ENCODE assay signal across 8 cellular contexts in genomic region chr2:109331864-109332848, GRCh38.
DNase-seq lines count a peak whose midpoint lies in the region; ATAC-seq and TF ChIP-seq lines count a peak whose summit lies in the region.

No MANE protein-coding gene starts in this region.

- H3K27ac ChIP-seq in neutrophil = peak overlapping the region; percentile 48

- in situ Hi-C loops in G401 (cut with HindIII; ENCODE audit: low sequenced_read_pairs) = no loop called here

- H3K27me3 ChIP-seq in neutrophil = peaks cover 38% of the 10 kb centered on the region

- peaks cover 39 to 52% of the 10 kb centered on the region in 2 experiments for H3K4me1 ChIP-seq in neutrophil (ENCODE audit: control insufficient read depth in 1 of 2, insufficient read depth in 1 of 2, low read depth in 1 of 2, low read length in 1 of 2)

- H3K36me3 Mint-ChIP-seq in activated CD4-positive, alpha-beta T cell treated with anti-CD3 and anti-CD28 coated beads, Interleukin-2, amount 10 ng/mL, durations not matched to agents 7 days and 5 days (ENCODE audit: low read depth) = no peaks in the 10 kb centered on the region

- H3K4me3 ChIP-seq in AG10803 (ENCODE audit: low read length) (peak overlapping the region; percentile 44), neutrophil (ENCODE audit: low read depth in 1 of 2, low read length in 1 of 2) (peak overlapping the region in 1 of 2 experiments; percentile 9)

- H3K27ac Mint-ChIP-seq in activated CD4-positive, alpha-beta T cell treated with anti-CD3 and anti-CD28 coated beads, Interleukin-2, amount 10 ng/mL, durations not matched to agents 7 days and 5 days = peak overlapping the region; percentile 73

- H3K4me1 Mint-ChIP-seq in activated CD4-positive, alpha-beta T cell treated with anti-CD3 and anti-CD28 coated beads, Interleukin-2, amount 10 ng/mL, durations not matched to agents 7 days and 5 days = peaks cover 40% of the 10 kb centered on the region

- DNase-seq in AG10803 (ENCODE audit: low read depth) (peak; percentile 93), KG1 (lab: John Stamatoyannopoulos, UW) (peak; percentile 58), fibroblast of peridontal ligament (ENCODE audit: extremely low read depth) (peak; percentile 72), G401 (ENCODE audit: low spot score) (no peak)
- peak; percentile 43 for DNase-seq in activated CD4-positive, alpha-beta T cell treated with anti-CD3 and anti-CD28 coated beads, Interleukin-2, amount 10 ng/mL, durations not matched to agents 7 days and 5 days

- H3K36me3 ChIP-seq in neutrophil = no peaks in the 10 kb centered on the region

- H3K9me3 Mint-ChIP-seq in activated CD4-positive, alpha-beta T cell treated with anti-CD3 and anti-CD28 coated beads, Interleukin-2, amount 10 ng/mL, durations not matched to agents 7 days and 5 days = no peaks in the 10 kb centered on the region

- H3K9me3 ChIP-seq in neutrophil = no peaks in the 10 kb centered on the region

- TF ChIP-seq CTCF in AG10803 (conservative IDR thresholded peaks at IDR 0.05; ENCODE audit: low read length) (no peak), neutrophil (IDR thresholded peaks at IDR 0.05) (no peak)

- CTCF ChIA-PET in activated CD4-positive, alpha-beta T cell treated with anti-CD3 and anti-CD28 coated beads, Interleukin-2, amount 10 ng/mL, durations not matched to agents 7 days and 5 days (lab: Charles Lee) = interaction anchor here (1.3 to 1.7 kb wide), 3 partner anchors 9 to 151 kb away, joined by 3 to 5 read pairs (median 3); no protein-coding TSS in a partner anchor

- POLR2A ChIA-PET in activated CD4-positive, alpha-beta T cell treated with anti-CD3 and anti-CD28 coated beads, Interleukin-2, amount 10 ng/mL, durations not matched to agents 7 days and 5 days (lab: Charles Lee) = interaction anchor here (0.5 kb wide), 1 partner anchor 22 kb away, joined by 3 read pairs; no protein-coding TSS in a partner anchor

- H3K4me3 Mint-ChIP-seq in activated CD4-positive, alpha-beta T cell treated with anti-CD3 and anti-CD28 coated beads, Interleukin-2, amount 10 ng/mL, durations not matched to agents 7 days and 5 days = peak overlapping the region; percentile 48

- H3K27me3 Mint-ChIP-seq in activated CD4-positive, alpha-beta T cell treated with anti-CD3 and anti-CD28 coated beads, Interleukin-2, amount 10 ng/mL, durations not matched to agents 7 days and 5 days = peaks cover 23% of the 10 kb centered on the region

- peak; percentile 58 for ATAC-seq in GM19395 (IDR thresholded peaks at IDR 0.05; ENCODE audit: unreplicated experiment)
- no peak for ATAC-seq in HG02970 (IDR thresholded peaks at IDR 0.05; ENCODE audit: low FRiP score, unreplicated experiment)
